In the genomic region with DNA sequence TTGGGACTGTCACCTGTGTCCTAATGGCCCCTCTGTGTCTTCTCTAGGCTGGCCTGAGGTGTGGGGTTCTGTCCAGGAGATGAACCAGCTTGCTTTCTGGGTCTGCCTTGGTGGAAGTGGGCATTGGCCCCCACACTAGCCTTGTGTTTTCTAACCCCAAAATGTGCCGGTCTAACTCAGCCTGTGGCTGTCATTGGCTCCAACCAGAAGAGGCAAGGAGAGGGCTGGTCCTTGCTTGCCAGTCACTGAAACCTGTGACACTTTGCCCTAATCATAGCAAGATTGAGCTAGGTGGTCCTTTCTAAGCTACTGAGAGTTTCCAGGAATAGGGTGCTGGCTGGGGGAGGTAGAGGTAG, we compare ENCODE assay signal across 9 cellular contexts. TPM values are rescaled to one million over a fixed set of nuclear protein-coding genes. Genes with fewer than 3 reads are reported as not detected.
DNase-seq lines count a peak whose midpoint lies in the region; ATAC-seq, FAIRE-seq and TF ChIP-seq lines count a peak whose summit lies in the region.
"Had no signal": no experiment of that assay in that cellular context is flagged by ENCODE, and none has a peak within 500 bp of the region (broad histone marks: within the 10 kb centered on the region; RNA-seq: fewer than 3 reads in every experiment).

No MANE protein-coding gene starts in this region.

- H4K20me1 ChIP-seq in K562 (replicated peaks; ENCODE audit: control insufficient read depth, insufficient read depth, low read length): peaks cover 54% of the 10 kb centered on the region

- BruUV-seq in K562 (replicated peaks; lab: Mats Ljungman, UMichigan): no TSS peak

- DNase-seq in AG09309 (ENCODE audit: low read depth) (no peak), HL-60 (ENCODE audit: low read depth in 1 of 2, low spot score in 1 of 2) (no peak), K562 (ENCODE audit: extremely low read depth in 1 of 4, low spot score in 3 of 4) (peak in 1 of 4 experiments; percentile 15), SKM-1 treated with dmso at 0.1 percent for 144 hours (lab: John Stamatoyannopoulos, UW; ENCODE audit: unreplicated experiment) (no peak), SJCRH30 (no peak)
- DNase-seq: NCI-H526 treated with DMSO at 0.1 percent for 48 hours had no signal

- intact Hi-C loops in K562 (cut with micrococcal nuclease): loop anchor here (5.0 to 10.0 kb wide), 3 partner anchors 77 to 429 kb away; partner anchors contain the start of gene RPP25

- peaks cover 70% of the 10 kb centered on the region for H3K79me2 ChIP-seq in K562 (ENCODE audit: control insufficient read depth, insufficient read depth, low read length)

- no peak for FAIRE-seq in K562 (lab: Jason Lieb, UNC)

- WGBS in K562 (ENCODE audit: insufficient coverage, low coverage, missing lambda C conversion rate): 0% methylated on average over 1 of the region's 1 CpG

- H3K9me1 ChIP-seq in K562 (ENCODE audit: control insufficient read depth, insufficient read depth, low read length): peaks cover 17% of the 10 kb centered on the region

- H3K36me3 ChIP-seq in K562 (ENCODE audit: control insufficient read depth, insufficient read depth, low read length) (peaks cover 38% of the 10 kb centered on the region; the same call in 2 of the 3 replicates), muscle layer of duodenum (ENCODE audit: control insufficient read depth in 1 of 2, insufficient read depth in 2 of 2, low read length in 2 of 2) (peaks cover 26 to 29% of the 10 kb centered on the region in 2 donors), SJCRH30 (peaks cover 29% of the 10 kb centered on the region)

- in situ Hi-C loops in K562 (cut with MboI): loop anchor here (5.0 kb wide), 1 partner anchor 177 kb away; no protein-coding TSS in a partner anchor

- POLR2A ChIA-PET in K562 (lab: Yijun Ruan, JAX): interaction anchor here (0.6 to 2.7 kb wide), 15 partner anchors 10 to 248 kb away, joined by 3 to 20 read pairs (median 5); partner anchors contain the start of gene PPCDC

- no peak for TF ChIP-seq CTCF in AG09309 (IDR thresholded peaks at IDR 0.05; ENCODE audit: control insufficient read depth, insufficient read depth, low read depth, low read length, missing control alignments)
- no peak for TF ChIP-seq CTCF in HL-60 (IDR thresholded peaks at IDR 0.05; ENCODE audit: insufficient read depth, low read length)
- TF ChIP-seq CTCF in K562 (IDR thresholded peaks at IDR 0.05 in 2 of 3, conservative IDR thresholded peaks at IDR 0.05 in 1 of 3; ENCODE audit: insufficient read depth in 2 of 3, low read depth in 1 of 3, low read length in 3 of 3): no peak

- TF ChIP-seq POLR2A in K562 (conservative IDR thresholded peaks at IDR 0.05): no peak

- H3K4me1 ChIP-seq in K562 (replicated peaks in 1 of 2; ENCODE audit: control insufficient read depth in 2 of 2, insufficient read depth in 2 of 2, low read length in 2 of 2) (peaks cover 49 to 52% of the 10 kb centered on the region in 2 experiments), muscle layer of duodenum (ENCODE audit: control insufficient read depth in 1 of 2, insufficient read depth in 2 of 2, low read length in 2 of 2) (peaks cover 26 to 32% of the 10 kb centered on the region in 2 donors), SJCRH30 (peaks cover 21% of the 10 kb centered on the region)

- TF ChIP-seq EP300 in K562 (IDR thresholded peaks at IDR 0.05; ENCODE audit: low read length): no peak

- H3K9me3 ChIP-seq in K562 (replicated peaks; ENCODE audit: control insufficient read depth, insufficient read depth, low read depth, low read length) (no peaks in the 10 kb centered on the region), muscle layer of duodenum (ENCODE audit: control insufficient read depth in 1 of 2, low read length in 2 of 2) (no peaks in the 10 kb centered on the region), SJCRH30 (replicated peaks) (no peaks in the 10 kb centered on the region)

- ATAC-seq in K562 (no peak), HG03159 (IDR thresholded peaks at IDR 0.05; ENCODE audit: unreplicated experiment) (no peak), GM21619 (IDR thresholded peaks at IDR 0.05; ENCODE audit: unreplicated experiment) (no peak)

- H3K9ac ChIP-seq in K562 (ENCODE audit: insufficient read depth in 1 of 2, low read depth in 2 of 2, low read length in 2 of 2): peak overlapping the region; percentile 11 to 95; a peak in 1 of 4 replicates

- peak overlapping the region; percentile 89 for H3K4me2 ChIP-seq in K562 (ENCODE audit: insufficient read depth, low read length)

- no peak for TF ChIP-seq RAD21 in K562 (CRISPR knock-in tag; conservative IDR thresholded peaks at IDR 0.05 in 1 of 2, IDR thresholded peaks at IDR 0.05 in 1 of 2)

- H3K4me3 ChIP-seq in AG09309 (ENCODE audit: control insufficient read depth, low read depth, low read length) (peak overlapping the region; percentile 67), HL-60 (replicated peaks; ENCODE audit: insufficient read depth, low read length) (peak overlapping the region; percentile 70), K562 (peak overlapping the region; percentile 89; the same call in 1 of the 2 replicates), muscle layer of duodenum (ENCODE audit: low read depth in 1 of 2, low read length in 2 of 2) (peak overlapping the region; percentile 76 to 81), SJCRH30 (no peak overlapping the region; the same call in 1 of the 2 replicates)

- H3K27ac ChIP-seq in HL-60 (replicated peaks) (peak overlapping the region; percentile 98), K562 (ENCODE audit: extremely low read depth, low read depth, low read length) (no peak overlapping the region; the same call in 2 of the 3 replicates), muscle layer of duodenum (ENCODE audit: low read length) (peak overlapping the region; percentile 85), SJCRH30 (no peak overlapping the region)

- H2AFZ ChIP-seq in K562 (ENCODE audit: low read depth, low read length): no peak overlapping the region

- H3K27me3 ChIP-seq in HL-60 (ENCODE audit: insufficient read depth, poor library complexity, severe bottlenecking) (no peaks in the 10 kb centered on the region), K562 (ENCODE audit: control insufficient read depth in 2 of 2, insufficient read depth in 2 of 2, low read length in 2 of 2) (no peaks in the 10 kb centered on the region; a peak in 1 of 5 replicates), muscle layer of duodenum (ENCODE audit: low read depth, low read length) (no peaks in the 10 kb centered on the region), SJCRH30 (no peaks in the 10 kb centered on the region)

- CTCF ChIA-PET in K562 (lab: Yijun Ruan, JAX; ENCODE audit: low intra/inter-chr PET ratio): interaction anchor here (0.6 to 4.7 kb wide), 5 partner anchors 160 to 249 kb away, joined by 3 to 76 read pairs (median 5); no protein-coding TSS in a partner anchor

TF ChIP-seq in K562, 482 proteins besides CTCF, POLR2A, EP300 and RAD21 (continues in another document):
- TF ChIP-seq NFE2 (IDR thresholded peaks at IDR 0.05; ENCODE audit: low read depth): no peak
- TF ChIP-seq KHSRP (IDR thresholded peaks at IDR 0.05): no peak
- TF ChIP-seq ZBTB7A (IDR thresholded peaks at IDR 0.05; ENCODE audit: borderline replicate concordance, control insufficient read depth, low read depth, low read length): no peak

RNA-seq across cellular contexts. Expression of gene C15orf39, which starts 2.2 kb away (rescaled TPM):
- 16.6 and 54.7 TPM in 2 replicates for total RNA-seq in K562 (2011; cell fraction: chromatin; rRNA removed; ENCODE audit: low replicate concordance)
- 33.4 and 38.0 TPM in 2 replicates for total RNA-seq in K562 (2011; cell fraction: nucleolus; rRNA removed)
- 26.0 and 26.7 TPM in 2 replicates for total RNA-seq in K562 (2011; cell fraction: nucleoplasm; rRNA removed)
- total RNA-seq in K562 (2014; rRNA removed) (8.7 and 14.4 TPM in 2 replicates), K562 (2014; rRNA removed; fragmentation: Illumina TruSeq; extraction: Trizol) (1.6 and 2.6 TPM in 2 replicates), K562 (2015; rRNA removed; fragmentation: Illumina TruSeq; extraction: Trizol) (4.4 and 5.2 TPM in 2 replicates), K562 (2021) (29.8 and 34.1 TPM in 2 replicates)
- polyA plus RNA-seq in K562 (2011; rRNA removed) (1.9 and 6.4 TPM in 2 replicates), K562 (2014; fragmentation: Illumina TruSeq; extraction: Trizol) (11.3 and 17.1 TPM in 2 replicates), K562 (2014; fragmentation: Nextera tagmentation; extraction: Ambion mirVana) (under 1 TPM; 0.31 to 0.60 TPM), K562 (2014; rRNA removed) (7.4 and 7.9 TPM in 2 replicates)
- polyA plus RNA-seq in K562 (2011; cell fraction: cytosol; rRNA removed): 3.3 and 7.1 TPM in 2 replicates
- polyA plus RNA-seq in K562 (2011; cell fraction: nucleus; rRNA removed): 11.3 and 15.1 TPM in 2 replicates
- 14.2 and 26.5 TPM in 2 replicates for polyA plus RNA-seq in K562 (2012)
- polyA minus RNA-seq in K562 (2011; rRNA and poly(A)+ RNA removed): 4.8 and 5.4 TPM in 2 replicates
- polyA minus RNA-seq in K562 (2011; cell fraction: cytosol; rRNA and poly(A)+ RNA removed): 15.2 and 22.0 TPM in 2 replicates
- polyA minus RNA-seq in K562 (2011; cell fraction: nucleus; rRNA and poly(A)+ RNA removed): 15.1 and 18.7 TPM in 2 replicates
- total RNA-seq in SJCRH30 (2014; rRNA removed; shearing (Covaris generic)): 19.6 and 21.1 TPM in 2 replicates

RNA-seq across cellular contexts. Expression of gene GOLGA6C, which starts 54.2 kb away (rescaled TPM):
- total RNA-seq in K562 (2011; cell fraction: chromatin; rRNA removed; ENCODE audit: low replicate concordance): not detected in 2 replicates
- not detected in 2 replicates for total RNA-seq in K562 (2011; cell fraction: nucleolus; rRNA removed)
- total RNA-seq in K562 (2011; cell fraction: nucleoplasm; rRNA removed): not detected in 2 replicates
- not detected in 2 replicates for total RNA-seq in K562 (2014; rRNA removed)
- not detected in 2 replicates for total RNA-seq in K562 (2014; rRNA removed; fragmentation: Illumina TruSeq; extraction: Trizol)
- total RNA-seq in K562 (2015; rRNA removed; fragmentation: Illumina TruSeq; extraction: Trizol): not detected in 2 replicates
- not detected in 2 replicates for total RNA-seq in K562 (2021)
- not detected in 2 replicates for polyA plus RNA-seq in K562 (2011; rRNA removed)
- polyA plus RNA-seq in K562 (2011; cell fraction: cytosol; rRNA removed): not detected in 2 replicates
- polyA plus RNA-seq in K562 (2011; cell fraction: nucleus; rRNA removed): not detected in 2 replicates
- not detected in 2 replicates for polyA plus RNA-seq in K562 (2012)
- polyA plus RNA-seq in K562 (2014; fragmentation: Illumina TruSeq; extraction: Trizol): not detected in 2 replicates
- polyA plus RNA-seq in K562 (2014; fragmentation: Nextera tagmentation; extraction: Ambion mirVana): not detected
- polyA plus RNA-seq in K562 (2014; rRNA removed): not detected in 2 replicates
- not detected in 2 replicates for polyA minus RNA-seq in K562 (2011; rRNA and poly(A)+ RNA removed)
- not detected in 2 replicates for polyA minus RNA-seq in K562 (2011; cell fraction: cytosol; rRNA and poly(A)+ RNA removed)
- polyA minus RNA-seq in K562 (2011; cell fraction: nucleus; rRNA and poly(A)+ RNA removed): not detected in 2 replicates
- not detected in 2 replicates for total RNA-seq in SJCRH30 (2014; rRNA removed; shearing (Covaris generic))

Comparison
In these comparisons a context has a peak if more than half of its experiments do, and no peak if none do; other contexts are left out.
1. H3K27ac ChIP-seq: peak in HL-60 (single experiment) and muscle layer of duodenum (single experiment); none in K562 (single experiment) and SJCRH30 (single experiment).